ENCODE assay signal across 21 cellular contexts in genomic region chr4:28469387-28469786, GRCh38.
"Had no signal": no experiment of that assay in that cellular context is flagged by ENCODE, and none has a peak within 500 bp of the region (broad histone marks: within the 10 kb centered on the region; RNA-seq: fewer than 3 reads in every experiment).

No MANE protein-coding gene starts in this region.

- H3K27ac ChIP-seq: dorsolateral prefrontal cortex, heart right ventricle, neutrophil, pancreas, right lobe of liver, testis, tibial artery had no signal

- H3K4me3 ChIP-seq: dorsolateral prefrontal cortex, heart right ventricle, lung, pancreas, right lobe of liver, testis, tibial artery had no signal

- H3K4me1 ChIP-seq: heart right ventricle, pancreas, right lobe of liver, testis, tibial artery had no signal

- H3K36me3 ChIP-seq: heart right ventricle, neutrophil, pancreas, right lobe of liver, tibial artery had no signal

- H3K9me3 ChIP-seq: neutrophil, pancreas, right lobe of liver, testis, tibial artery had no signal

- DNase-seq: cerebellar nuclear complex; dorsolateral prefrontal cortex; effector CD4-positive, alpha-beta T cell; foreskin melanocyte; glutamatergic neuron; heart right ventricle; hippocampal formation; islet precursor cell; natural killer cell; pancreas; right lobe of liver; stimulated activated CD4-positive, alpha-beta T cell treated with anti-CD3 and anti-CD28 coated beads, Interleukin-2, amount 100 ng/mL, for 24 hours; stimulated activated CD4-positive, alpha-beta T cell treated with anti-CD3 and anti-CD28 coated beads, Interleukin-4, amount 100 ng/mL, for 24 hours; stimulated activated naive CD8-positive, alpha-beta T cell treated with anti-CD3 and anti-CD28 coated beads, Interleukin-15, Interleukin-2, amounts not matched to agents 100 U/mL and 50 U/mL, for 24 hours; substantia nigra; testis; tibial artery had no signal

- H3K27me3 ChIP-seq: dorsolateral prefrontal cortex, heart right ventricle, neutrophil, pancreas, right lobe of liver, testis, tibial artery had no signal

- ATAC-seq: heart right ventricle; left lobe of liver; natural killer cell; pancreas; right lobe of liver; stimulated activated memory B cell treated with anti-CD40 and anti-IgM and Interleukin-4, amounts not matched to agents 10 μg/mL and 1 μg/mL and 100 μg/mL, for 72 hours; stimulated activated naive CD8-positive, alpha-beta T cell treated with anti-CD3 and anti-CD28 coated beads, Interleukin-15, Interleukin-2, amounts not matched to agents 100 U/mL and 50 U/mL, for 24 hours had no signal
